In the genomic region with DNA sequence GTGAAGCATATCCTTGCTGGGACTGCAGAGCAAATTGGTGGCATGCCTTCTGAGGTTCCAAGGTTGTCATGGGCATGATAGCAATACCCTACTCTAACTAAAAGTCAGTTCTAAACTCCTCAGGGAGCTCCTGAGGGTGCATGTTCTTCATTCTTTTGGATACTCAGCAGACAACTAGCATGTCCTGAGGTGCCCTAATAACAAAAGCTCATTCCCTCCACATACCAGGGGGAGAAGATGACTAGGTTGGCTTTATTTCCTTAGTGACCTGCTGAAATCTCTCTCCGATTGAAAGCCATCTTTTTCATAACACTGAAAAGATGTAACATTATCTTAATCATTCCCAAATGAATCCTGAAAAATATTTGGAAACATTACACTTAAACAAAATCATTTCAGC, we compare ENCODE assay signal across 22 cellular contexts.
DNase-seq lines count a peak whose midpoint lies in the region; ATAC-seq, FAIRE-seq and TF ChIP-seq lines count a peak whose summit lies in the region.
"Had no signal": no experiment of that assay in that cellular context is flagged by ENCODE, and none has a peak within 500 bp of the region (broad histone marks: within the 10 kb centered on the region; RNA-seq: fewer than 3 reads in every experiment).

No MANE protein-coding gene starts in this region.

- H3K4me3 ChIP-seq in mammary epithelial cell (replicated peaks in 1 of 3; ENCODE audit: insufficient read depth in 1 of 3, low read depth in 2 of 3, low read length in 3 of 3) (no peak overlapping the region), astrocyte (ENCODE audit: insufficient read depth, low read depth, low read length) (no peak overlapping the region), uterus (no peak overlapping the region)

- no peak overlapping the region for H3K9ac ChIP-seq in mammary epithelial cell (ENCODE audit: insufficient read depth, low read length)
- H3K9ac ChIP-seq in astrocyte (ENCODE audit: low read length): no peak overlapping the region

- no peak overlapping the region for H3K4me3 Mint-ChIP-seq in MCF 10A (ENCODE audit: unreplicated experiment)
- no peak overlapping the region for H3K4me3 Mint-ChIP-seq in astrocyte (ENCODE audit: unreplicated experiment)
- no peak overlapping the region for H3K4me3 Mint-ChIP-seq in T-helper 17 cell
- no peak overlapping the region for H3K4me3 Mint-ChIP-seq in endothelial cell (ENCODE audit: unreplicated experiment)
- H3K4me3 Mint-ChIP-seq: CD4-positive, alpha-beta T cell; HFFc6 had no signal

- no peaks in the 10 kb centered on the region for H4K20me1 ChIP-seq in mammary epithelial cell (ENCODE audit: insufficient read depth, low read length)
- no peaks in the 10 kb centered on the region for H4K20me1 ChIP-seq in astrocyte (ENCODE audit: insufficient read depth, low read length)

- in situ Hi-C loops in mammary epithelial cell (cut with MboI; ENCODE audit: low sequenced_read_pairs in 2 of 2): no loop called here

- H3K36me3 ChIP-seq in mammary epithelial cell (ENCODE audit: insufficient read depth, low read length) (no peaks in the 10 kb centered on the region), astrocyte (ENCODE audit: insufficient read depth, low read length) (no peaks in the 10 kb centered on the region), uterus (no peaks in the 10 kb centered on the region)

- TF ChIP-seq POLR2A in uterus (IDR thresholded peaks at IDR 0.05): no peak

- H3K9me3 Mint-ChIP-seq in MCF 10A (ENCODE audit: unreplicated experiment): peaks cover 7% of the 10 kb centered on the region
- H3K9me3 Mint-ChIP-seq in astrocyte (ENCODE audit: unreplicated experiment): peaks cover 14% of the 10 kb centered on the region
- peaks cover 8% of the 10 kb centered on the region for H3K9me3 Mint-ChIP-seq in endothelial cell (ENCODE audit: unreplicated experiment)

- H3K27me3 ChIP-seq in mammary epithelial cell (ENCODE audit: insufficient read depth, low read length) (no peaks in the 10 kb centered on the region), astrocyte (ENCODE audit: insufficient read depth, low read length) (no peaks in the 10 kb centered on the region), uterus (no peaks in the 10 kb centered on the region)

- H3K36me3 Mint-ChIP-seq in MCF 10A (ENCODE audit: insufficient read depth, unreplicated experiment): no peaks in the 10 kb centered on the region
- H3K36me3 Mint-ChIP-seq in astrocyte (ENCODE audit: low read depth, unreplicated experiment): no peaks in the 10 kb centered on the region
- no peaks in the 10 kb centered on the region for H3K36me3 Mint-ChIP-seq in T-helper 17 cell (ENCODE audit: low read depth)
- no peaks in the 10 kb centered on the region for H3K36me3 Mint-ChIP-seq in endothelial cell (ENCODE audit: low read depth, unreplicated experiment)

- H3K27ac Mint-ChIP-seq in MCF 10A (ENCODE audit: low read depth, unreplicated experiment): peak overlapping the region; percentile 25
- H3K27ac Mint-ChIP-seq in astrocyte (ENCODE audit: unreplicated experiment): no peak overlapping the region
- H3K27ac Mint-ChIP-seq in T-helper 17 cell: no peak overlapping the region
- H3K27ac Mint-ChIP-seq in endothelial cell (ENCODE audit: unreplicated experiment): no peak overlapping the region
- H3K27ac Mint-ChIP-seq: CD4-positive, alpha-beta T cell; HFFc6 had no signal

- H3K4me1 ChIP-seq in mammary epithelial cell (ENCODE audit: insufficient read depth, low read length) (no peaks in the 10 kb centered on the region), astrocyte (ENCODE audit: insufficient read depth, low read length) (no peaks in the 10 kb centered on the region), uterus (peaks cover 0 to 10% of the 10 kb centered on the region in 2 donors)
- H3K4me1 ChIP-seq: Caco-2 had no signal

- H3K9me3 ChIP-seq in mammary epithelial cell (replicated peaks; ENCODE audit: insufficient read depth, low read length): peaks cover 6% of the 10 kb centered on the region
- H3K9me3 ChIP-seq in astrocyte (ENCODE audit: insufficient read depth, low read depth, low read length): peaks cover 4% of the 10 kb centered on the region
- H3K9me3 ChIP-seq in uterus: peaks cover 0 to 7% of the 10 kb centered on the region in 2 donors
- H3K9me3 ChIP-seq in T-helper 17 cell (ENCODE audit: control insufficient read depth, low read length, poor library complexity, severe bottlenecking): peaks cover 4% of the 10 kb centered on the region

- peak; percentile 26 for FAIRE-seq in astrocyte (lab: Jason Lieb, UNC)
- FAIRE-seq: D721Med, GM12892, GM18507 had no signal

- H3K4me2 ChIP-seq in mammary epithelial cell (ENCODE audit: insufficient read depth, low read depth, low read length) (no peak overlapping the region), astrocyte (ENCODE audit: low read length) (no peak overlapping the region)

- BruUV-seq in MCF 10A (replicated peaks; lab: Mats Ljungman, UMichigan) (no TSS peak), mammary epithelial cell (replicated peaks; lab: Mats Ljungman, UMichigan) (no TSS peak)

- intact Hi-C loops in MCF 10A (cut with micrococcal nuclease) (no loop called here), mammary epithelial cell (cut with micrococcal nuclease) (no loop called here), uterus (cut with DNase I; ENCODE audit: low total_unique reads) (no loop called here)

- WGBS in mammary epithelial cell (ENCODE audit: low coverage, missing lambda C conversion rate): 72% methylated on average over 1 of the region's 1 CpG

- no peak for ATAC-seq in T-helper 17 cell
- ATAC-seq: HCT116 had no signal

- dilution Hi-C loops in mammary epithelial cell (cut with HindIII; ENCODE audit: low sequenced_read_pairs): no loop called here

- H3K4me1 Mint-ChIP-seq in MCF 10A (ENCODE audit: insufficient read depth, unreplicated experiment) (no peaks in the 10 kb centered on the region), astrocyte (ENCODE audit: low read depth, unreplicated experiment) (peaks cover 1% of the 10 kb centered on the region), T-helper 17 cell (no peaks in the 10 kb centered on the region), endothelial cell (ENCODE audit: unreplicated experiment) (peaks cover 13% of the 10 kb centered on the region)

- POLR2A ChIA-PET in MCF 10A (lab: Yijun Ruan, JAX): no interaction called here

- DNase-seq in MCF 10A (ENCODE audit: unreplicated experiment) (no peak), mammary epithelial cell (no peak), astrocyte (ENCODE audit: low read depth) (no peak), fibroblast of gingiva (ENCODE audit: low read depth) (peak; percentile 3), uterus (no peak), T-helper 17 cell (no peak), endothelial cell (ENCODE audit: low spot score) (no peak), GF-D8 (lab: John Stamatoyannopoulos, UW) (no peak)
- DNase-seq: 8988T; Caco-2; CD4-positive, alpha-beta T cell; DMS79 treated with DMSO at 0.1 percent for 48 hours; EL; GOT3; H7; HFFc6 had no signal

- H3K27me3 Mint-ChIP-seq in MCF 10A (ENCODE audit: insufficient read depth, unreplicated experiment) (no peaks in the 10 kb centered on the region), astrocyte (ENCODE audit: low read depth, unreplicated experiment) (no peaks in the 10 kb centered on the region), T-helper 17 cell (peaks cover 9% of the 10 kb centered on the region), endothelial cell (ENCODE audit: unreplicated experiment) (peaks cover 3% of the 10 kb centered on the region)
- H3K27me3 Mint-ChIP-seq: CD4-positive, alpha-beta T cell had no signal

- H2AFZ ChIP-seq in mammary epithelial cell (ENCODE audit: low read depth, low read length): no peak overlapping the region
- no peak overlapping the region for H2AFZ ChIP-seq in astrocyte (ENCODE audit: low read depth, low read length)

- no peak for TF ChIP-seq CTCF in MCF 10A (IDR thresholded peaks at IDR 0.05; ENCODE audit: unreplicated experiment)
- TF ChIP-seq CTCF in mammary epithelial cell (conservative IDR thresholded peaks at IDR 0.05 in 1 of 2, IDR thresholded peaks at IDR 0.05 in 1 of 2; ENCODE audit: extremely low read depth in 1 of 2, insufficient read depth in 1 of 2, low read depth in 1 of 2, low read length in 2 of 2): no peak
- TF ChIP-seq CTCF in astrocyte (IDR thresholded peaks at IDR 0.05; ENCODE audit: insufficient read depth, low read depth, low read length): no peak
- no peak for TF ChIP-seq CTCF in uterus (IDR thresholded peaks at IDR 0.05)
- no peak for TF ChIP-seq CTCF in endothelial cell (IDR thresholded peaks at IDR 0.05; ENCODE audit: unreplicated experiment)

- CTCF ChIA-PET in MCF 10A (lab: Yijun Ruan, JAX): interaction anchor here (0.6 to 0.8 kb wide), 2 partner anchors 11 to 751 kb away, joined by 3 read pairs; no protein-coding TSS in a partner anchor
- CTCF ChIA-PET in mammary epithelial cell (lab: Charles Lee; ENCODE audit: low non-redundant PET): no interaction called here

- H3K79me2 ChIP-seq in mammary epithelial cell (ENCODE audit: insufficient read depth, low read length) (no peaks in the 10 kb centered on the region), astrocyte (ENCODE audit: insufficient read depth, low read length) (no peaks in the 10 kb centered on the region)

- H3K27ac ChIP-seq in mammary epithelial cell (ENCODE audit: insufficient read depth, low read depth, low read length) (no peak overlapping the region), astrocyte (ENCODE audit: low read depth, low read length) (no peak overlapping the region), uterus (peak overlapping the region; percentile 44 to 70)
- H3K27ac ChIP-seq: C4-2B, HL-60 had no signal

Comparison
In these comparisons a context has a peak if more than half of its experiments do, and no peak if none do; other contexts are left out.
1. H3K27ac ChIP-seq: peak in uterus (2 of 2); none in mammary epithelial cell (single experiment) and astrocyte (single experiment).